ENCODE assay signal across 28 cellular contexts in the genomic region with DNA sequence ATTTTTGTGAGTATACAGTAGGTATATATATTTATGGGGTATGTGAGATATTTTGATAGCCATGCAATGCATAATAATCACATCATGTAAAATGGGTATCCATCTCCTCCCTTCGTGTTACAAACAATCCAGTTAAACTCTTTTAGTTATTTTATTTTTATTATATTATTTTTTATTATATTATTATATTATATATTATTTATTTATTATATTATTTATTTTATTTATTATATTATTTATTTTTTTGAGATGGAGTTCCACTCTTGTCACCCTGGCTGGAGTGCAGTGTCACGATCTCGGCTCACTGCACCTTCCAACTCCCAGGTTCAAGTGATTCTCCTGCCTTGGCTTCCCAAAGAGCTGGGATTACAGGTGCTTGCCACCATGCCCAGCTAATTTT.
"Had no signal": no experiment of that assay in that cellular context is flagged by ENCODE, and none has a peak within 500 bp of the region (broad histone marks: within the 10 kb centered on the region; RNA-seq: fewer than 3 reads in every experiment).

No MANE protein-coding gene starts in this region.

- H3K27me3 ChIP-seq: colonic mucosa, dorsolateral prefrontal cortex, esophagus muscularis mucosa, esophagus squamous epithelium, gastrocnemius medialis, gastroesophageal sphincter, heart left ventricle, heart right ventricle, hepatocyte had no signal

- DNase-seq: colonic mucosa; cortex of kidney; dermis blood vessel endothelial cell; dorsolateral prefrontal cortex; effector CD4-positive, alpha-beta T cell; effector CD8-positive, alpha-beta T cell; effector memory CD4-positive, alpha-beta T cell; effector memory CD8-positive, alpha-beta T cell; erythroblast; esophagus squamous epithelium; foreskin fibroblast; foreskin melanocyte; gastrocnemius medialis; glutamatergic neuron; head of caudate nucleus; heart left ventricle; heart right ventricle had no signal

- H3K9me3 Mint-ChIP-seq: effector memory CD8-positive, alpha-beta T cell had no signal

- H3K9me3 ChIP-seq: colonic mucosa, esophagus muscularis mucosa, gastrocnemius medialis, gastroesophageal sphincter had no signal

- ATAC-seq: effector memory CD8-positive, alpha-beta T cell; esophagus mucosa; gastrocnemius medialis; gastroesophageal sphincter; heart left ventricle; heart right ventricle had no signal

- FAIRE-seq: colon, endometrium, endothelial cell of umbilical vein, frontal cortex had no signal

- H3K36me3 ChIP-seq: colonic mucosa had no signal

- H3K27ac ChIP-seq: colonic mucosa, coronary artery, dorsolateral prefrontal cortex, epithelial cell of prostate, esophagus muscularis mucosa, esophagus squamous epithelium, gastrocnemius medialis, gastroesophageal sphincter, heart left ventricle, heart right ventricle, hepatocyte had no signal

- H3K27ac Mint-ChIP-seq: dendritic cell treated with granulocyte-macrophage colony-stimulating factor and Interleukin-4, amounts not matched to agents 40 ng/mL and 50 ng/mL, for 4 days; effector memory CD8-positive, alpha-beta T cell had no signal

- H3K4me1 ChIP-seq: colonic mucosa, esophagus muscularis mucosa, esophagus squamous epithelium, gastrocnemius medialis, gastroesophageal sphincter, heart left ventricle, heart right ventricle had no signal

- H3K4me3 Mint-ChIP-seq: dendritic cell treated with granulocyte-macrophage colony-stimulating factor and Interleukin-4, amounts not matched to agents 40 ng/mL and 50 ng/mL, for 4 days; effector memory CD8-positive, alpha-beta T cell had no signal

- H3K27me3 Mint-ChIP-seq: dendritic cell treated with granulocyte-macrophage colony-stimulating factor and Interleukin-4, amounts not matched to agents 40 ng/mL and 50 ng/mL, for 4 days; effector memory CD8-positive, alpha-beta T cell had no signal

- H3K4me3 ChIP-seq: colonic mucosa, coronary artery, dorsolateral prefrontal cortex, esophagus muscularis mucosa, esophagus squamous epithelium, gastrocnemius medialis, gastroesophageal sphincter, heart left ventricle, heart right ventricle, hepatocyte had no signal
